13 cellular contexts compared by ENCODE assay signal in genomic region chr7:33043875-33044718, GRCh38. TPM values are rescaled to one million over a fixed set of nuclear protein-coding genes. Genes with fewer than 3 reads are reported as not detected.
DNase-seq lines count a peak whose midpoint lies in the region; ATAC-seq and TF ChIP-seq lines count a peak whose summit lies in the region.
"Had no signal": no experiment of that assay in that cellular context is flagged by ENCODE, and none has a peak within 500 bp of the region (broad histone marks: within the 10 kb centered on the region; RNA-seq: fewer than 3 reads in every experiment).

No MANE protein-coding gene starts in this region.

- H3K4me1 ChIP-seq in thyroid gland: peaks cover 30 to 31% of the 10 kb centered on the region in 2 donors

- peak overlapping the region in 1 of 2 donors; percentile 37 for H3K4me3 Mint-ChIP-seq in activated T-cell treated with anti-CD3 and anti-CD28 coated beads, Interleukin-2, amount 50 U/mL, for 72 hours

- H3K9me3 ChIP-seq in thyroid gland: no peaks in the 10 kb centered on the region

- no peak for ATAC-seq in activated T-cell treated with anti-CD3 and anti-CD28 coated beads, Interleukin-2, amount 50 U/mL, for 72 hours (replicated peaks in 1 of 2)
- ATAC-seq: stimulated activated naive CD8-positive, alpha-beta T cell treated with anti-CD3 and anti-CD28 coated beads, Interleukin-15, Interleukin-2, amounts not matched to agents 100 U/mL and 50 U/mL, for 24 hours had no signal

- intact Hi-C loops in thyroid gland (cut with DNase I): no loop called here

- H3K27ac Mint-ChIP-seq in activated T-cell treated with anti-CD3 and anti-CD28 coated beads, Interleukin-2, amount 50 U/mL, for 72 hours: peak overlapping the region; percentile 31

- WGBS in thyroid gland, 2 donors: 69 to 86% methylated on average over 6 of the region's 6 CpGs

- no peaks in the 10 kb centered on the region for H3K36me3 Mint-ChIP-seq in activated T-cell treated with anti-CD3 and anti-CD28 coated beads, Interleukin-2, amount 50 U/mL, for 72 hours (ENCODE audit: insufficient read depth in 2 of 2)

- H3K36me3 ChIP-seq in thyroid gland: no peaks in the 10 kb centered on the region

- H3K27me3 Mint-ChIP-seq in activated T-cell treated with anti-CD3 and anti-CD28 coated beads, Interleukin-2, amount 50 U/mL, for 72 hours (ENCODE audit: low read depth): no peaks in the 10 kb centered on the region

- TF ChIP-seq CTCF in astrocyte of the cerebellum (IDR thresholded peaks at IDR 0.05; ENCODE audit: low read depth, low read length, missing control alignments): peak; percentile 8
- TF ChIP-seq CTCF in thyroid gland (IDR thresholded peaks at IDR 0.05): no peak

- no peaks in the 10 kb centered on the region for H3K9me3 Mint-ChIP-seq in activated T-cell treated with anti-CD3 and anti-CD28 coated beads, Interleukin-2, amount 50 U/mL, for 72 hours

- TF ChIP-seq POLR2A in thyroid gland (IDR thresholded peaks at IDR 0.05): no peak

- H3K4me3 ChIP-seq in astrocyte of the cerebellum (ENCODE audit: low read depth, low read length): no peak overlapping the region
- no peak overlapping the region for H3K4me3 ChIP-seq in thyroid gland (replicated peaks in 1 of 3)

- peak overlapping the region in 2 of 3 donors; percentile 15 to 16 for H3K27ac ChIP-seq in thyroid gland

- no peak for DNase-seq in activated T-cell treated with anti-CD3 and anti-CD28 coated beads, Interleukin-2, amount 50 U/mL, for 72 hours
- DNase-seq in activated T-cell treated with anti-CD3 and anti-CD28 coated beads, Interleukin-2, amount 50 U/mL, for 1 hour: no peak
- DNase-seq in astrocyte of the cerebellum (ENCODE audit: low read depth): no peak
- DNase-seq in left kidney (ENCODE audit: low read depth, low spot score): peak; percentile 48
- no peak for DNase-seq in thyroid gland
- no peak for DNase-seq in GM19238 (ENCODE audit: insufficient read length, low spot score)
- no peak for DNase-seq in stimulated activated naive CD4-positive, alpha-beta T cell (lab: John Stamatoyannopoulos, UW)
- DNase-seq in D341Med (ENCODE audit: low spot score): no peak
- DNase-seq: head of caudate nucleus; NCI-H1694; retina; stimulated activated naive CD8-positive, alpha-beta T cell treated with anti-CD3 and anti-CD28 coated beads, Interleukin-15, Interleukin-2, amounts not matched to agents 100 U/mL and 50 U/mL, for 24 hours; T-helper 1 cell had no signal

- no peaks in the 10 kb centered on the region for H3K27me3 ChIP-seq in thyroid gland

- H3K4me1 Mint-ChIP-seq in activated T-cell treated with anti-CD3 and anti-CD28 coated beads, Interleukin-2, amount 50 U/mL, for 72 hours (ENCODE audit: low read depth): peaks cover 63% of the 10 kb centered on the region

- in situ Hi-C loops in astrocyte of the cerebellum (cut with HindIII; ENCODE audit: low sequenced_read_pairs): loop anchor here (5.0 kb wide), 1 partner anchor 102 kb away; no protein-coding TSS in a partner anchor

RNA-seq across cellular contexts. Expression of gene NT5C3A, which starts 18.5 kb away (rescaled TPM):
- 10 to 100 TPM; 45.7 to 51.0 TPM for total RNA-seq in activated T-cell treated with anti-CD3 and anti-CD28 coated beads, Interleukin-2, amount 50 U/mL, for 72 hours
- 10 to 100 TPM; 28.8 to 40.3 (median 30.2) TPM for total RNA-seq in thyroid gland
